ENCODE assay signal across 28 cellular contexts in genomic region chr17:80003969-80004368, GRCh38.
"Had no signal": no experiment of that assay in that cellular context is flagged by ENCODE, and none has a peak within 500 bp of the region (broad histone marks: within the 10 kb centered on the region; RNA-seq: fewer than 3 reads in every experiment).

No MANE protein-coding gene starts in this region.

- H3K4me3 ChIP-seq: ascending aorta, breast epithelium, cardiac muscle cell, colonic mucosa had no signal

- H3K27ac ChIP-seq: ascending aorta, breast epithelium, cardiac muscle cell, colonic mucosa, WERI-Rb-1 had no signal

- H3K27me3 ChIP-seq: ascending aorta, breast epithelium, cardiac muscle cell, colonic mucosa had no signal

- H3K36me3 Mint-ChIP-seq: activated naive CD8-positive, alpha-beta T cell had no signal

- H3K27ac Mint-ChIP-seq: activated B cell treated with CpG ODN at 0.5 μM for 24 hours; activated CD8-positive, alpha-beta T cell treated with anti-CD3 and anti-CD28 coated beads for 36 hours; activated naive CD8-positive, alpha-beta T cell; activated T-helper 17 cell treated with anti-CD3 and anti-CD28 coated beads, Interleukin-2, amount 50 U/mL, for 72 hours; T-helper 17 cell; T-helper 2 cell treated with Interferon-gamma antibody and Interleukin-4, amounts not matched to agents 5 μg/mL and 100 μg/mL, for 36 hours had no signal

- H3K27me3 Mint-ChIP-seq: activated B cell treated with CpG ODN at 0.5 μM for 24 hours; activated CD8-positive, alpha-beta T cell treated with anti-CD3 and anti-CD28 coated beads for 36 hours; activated naive CD8-positive, alpha-beta T cell; activated T-helper 17 cell treated with anti-CD3 and anti-CD28 coated beads, Interleukin-2, amount 50 U/mL, for 72 hours; brain; T-helper 17 cell had no signal

- FAIRE-seq: frontal cortex had no signal

- H3K9me3 Mint-ChIP-seq: activated B cell treated with CpG ODN at 0.5 μM for 24 hours; activated CD8-positive, alpha-beta T cell treated with anti-CD3 and anti-CD28 coated beads for 36 hours; activated T-cell treated with anti-CD3 and anti-CD28 coated beads, Interleukin-2, amount 50 U/mL, for 4 hours; activated T-helper 17 cell treated with anti-CD3 and anti-CD28 coated beads, Interleukin-2, amount 50 U/mL, for 72 hours; T-helper 2 cell treated with Interferon-gamma antibody and Interleukin-4, amounts not matched to agents 5 μg/mL and 100 μg/mL, for 36 hours had no signal

- H3K36me3 ChIP-seq: ascending aorta, breast epithelium, cardiac muscle cell, colonic mucosa had no signal

- H3K4me3 Mint-ChIP-seq: activated B cell treated with CpG ODN at 0.5 μM for 24 hours; activated CD8-positive, alpha-beta T cell treated with anti-CD3 and anti-CD28 coated beads for 36 hours; activated naive CD8-positive, alpha-beta T cell; activated T-cell treated with anti-CD3 and anti-CD28 coated beads, Interleukin-2, amount 50 U/mL, for 4 hours; activated T-helper 17 cell treated with anti-CD3 and anti-CD28 coated beads, Interleukin-2, amount 50 U/mL, for 72 hours; brain; T-helper 17 cell; T-helper 2 cell treated with Interferon-gamma antibody and Interleukin-4, amounts not matched to agents 5 μg/mL and 100 μg/mL, for 36 hours had no signal

- H3K9me3 ChIP-seq: ascending aorta, breast epithelium, colonic mucosa had no signal

- DNase-seq: activated B cell treated with CpG ODN at 0.5 μM for 24 hours; activated CD4-positive, alpha-beta T cell treated with anti-CD3 and anti-CD28 coated beads for 48 hours; activated CD4-positive, alpha-beta T cell treated with anti-CD3 and anti-CD28 coated beads, Interleukin-2, amount 50 U/mL, for 1 hour; activated CD4-positive, alpha-beta T cell treated with anti-CD3 and anti-CD28 coated beads, Interleukin-2, amount 50 U/mL, for 48 hours; activated CD8-positive, alpha-beta memory T cell treated with anti-CD3 and anti-CD28 coated beads for 24 hours; activated CD8-positive, alpha-beta T cell treated with anti-CD3 and anti-CD28 coated beads for 36 hours; activated effector memory CD4-positive, alpha-beta T cell treated with Interleukin-2 at 50 U/mL for 16 hours; activated gamma-delta T cell treated with Interleukin-2 at 50 U/mL for 16 hours; activated naive CD4-positive, alpha-beta T cell treated with anti-CD3 and anti-CD28 coated beads, Interleukin-2, amount 50 U/mL, for 16 hours; activated naive CD4-positive, alpha-beta T cell treated with Interleukin-2 at 50 U/mL for 16 hours; activated T-cell treated with anti-CD3 and anti-CD28 coated beads, Interleukin-2, amount 50 U/mL, for 4 hours; central memory CD4-positive, alpha-beta T cell; cerebellar nuclear complex; colonic mucosa; effector CD8-positive, alpha-beta T cell; foreskin fibroblast; T-helper 1 cell; T-helper 17 cell; T1000; WERI-Rb-1 had no signal
